ENCODE assay signal across 8 cellular contexts in genomic region chr1:108200627-108201106, GRCh38. TPM values are rescaled to one million over a fixed set of nuclear protein-coding genes. Genes with fewer than 3 reads are reported as not detected.
DNase-seq lines count a peak whose midpoint lies in the region; ATAC-seq and TF ChIP-seq lines count a peak whose summit lies in the region.

No MANE protein-coding gene starts in this region.

- H3K27ac Mint-ChIP-seq in activated T-cell treated with anti-CD3 and anti-CD28 coated beads, Interleukin-2, amount 50 U/mL, for 24 hours = peak overlapping the region; percentile 73

- ATAC-seq in HG02973 (IDR thresholded peaks at IDR 0.05; ENCODE audit: unreplicated experiment) (peak; percentile 21), esophagus mucosa (peak; percentile 86)

- WGBS in suprapubic skin = 0% methylated on average over 11 of the region's 11 CpGs

- peak overlapping the region; percentile 80 for H3K9ac ChIP-seq in muscle layer of colon (ENCODE audit: low read length)

- H3K36me3 Mint-ChIP-seq in activated T-cell treated with anti-CD3 and anti-CD28 coated beads, Interleukin-2, amount 50 U/mL, for 24 hours (ENCODE audit: low read depth) = peaks cover 8% of the 10 kb centered on the region

- no peak for TF ChIP-seq POLR2A in suprapubic skin (IDR thresholded peaks at IDR 0.05)

- peak overlapping the region; percentile 89 to 93 for H3K4me3 ChIP-seq in muscle layer of colon (ENCODE audit: low read depth in 1 of 2, low read length in 2 of 2)
- H3K4me3 ChIP-seq in suprapubic skin = peak overlapping the region; percentile 82

- peak; percentile 45 for DNase-seq in NCI-H1436 (lab: John Stamatoyannopoulos, UW)
- no peak for DNase-seq in NCI-H1436 treated with DMSO at 0.1 percent for 48 hours (lab: John Stamatoyannopoulos, UW)
- DNase-seq in NCI-H69 (lab: John Stamatoyannopoulos, UW) = peak; percentile 80
- DNase-seq in activated T-cell treated with anti-CD3 and anti-CD28 coated beads, Interleukin-2, amount 50 U/mL, for 24 hours = no peak
- peak in 1 of 2 donors; percentile 65 for DNase-seq in suprapubic skin (ENCODE audit: low spot score in 2 of 2)

- H3K9me3 ChIP-seq in muscle layer of colon (ENCODE audit: low read length) = no peaks in the 10 kb centered on the region
- H3K9me3 ChIP-seq in suprapubic skin = no peaks in the 10 kb centered on the region

- H3K9me3 Mint-ChIP-seq in activated T-cell treated with anti-CD3 and anti-CD28 coated beads, Interleukin-2, amount 50 U/mL, for 24 hours = peaks cover 2% of the 10 kb centered on the region

- no peaks in the 10 kb centered on the region for H3K27me3 Mint-ChIP-seq in activated T-cell treated with anti-CD3 and anti-CD28 coated beads, Interleukin-2, amount 50 U/mL, for 24 hours

- peaks cover 31% of the 10 kb centered on the region for H3K4me1 Mint-ChIP-seq in activated T-cell treated with anti-CD3 and anti-CD28 coated beads, Interleukin-2, amount 50 U/mL, for 24 hours (ENCODE audit: low read depth)

- H3K36me3 ChIP-seq in muscle layer of colon (ENCODE audit: insufficient read depth, low read length) (no peaks in the 10 kb centered on the region), suprapubic skin (no peaks in the 10 kb centered on the region)

- peak overlapping the region; percentile 85 for H3K4me3 Mint-ChIP-seq in activated T-cell treated with anti-CD3 and anti-CD28 coated beads, Interleukin-2, amount 50 U/mL, for 24 hours

- H3K27me3 ChIP-seq in muscle layer of colon (ENCODE audit: control insufficient read depth in 1 of 2, insufficient read depth in 2 of 2, low read length in 2 of 2) (no peaks in the 10 kb centered on the region), suprapubic skin (no peaks in the 10 kb centered on the region)

- H3K27ac ChIP-seq in muscle layer of colon (ENCODE audit: low read depth, low read length) = peak overlapping the region; percentile 78
- peak overlapping the region; percentile 91 for H3K27ac ChIP-seq in suprapubic skin

- H3K4me1 ChIP-seq in muscle layer of colon (ENCODE audit: insufficient read depth, low read length) (peaks cover 20% of the 10 kb centered on the region), suprapubic skin (peaks cover 25% of the 10 kb centered on the region)

- no peak for TF ChIP-seq CTCF in suprapubic skin (IDR thresholded peaks at IDR 0.05)

- TF ChIP-seq EP300 in suprapubic skin (IDR thresholded peaks at IDR 0.05) = no peak

RNA-seq across cellular contexts. Expression of gene SLC25A24, which starts 0.5 kb away (rescaled TPM):
- total RNA-seq in esophagus mucosa (15.7 TPM), suprapubic skin (10 to 100 TPM; 13.6 to 17.7 (median 16.2) TPM)

RNA-seq across cellular contexts. Expression of gene NBPF4, which starts 43.2 kb away (rescaled TPM):
- total RNA-seq in esophagus mucosa (0.08 TPM), suprapubic skin (not detected)

Comparison
In these comparisons a context has a peak if more than half of its experiments do, and no peak if none do; other contexts are left out.
1. DNase-seq: peak in NCI-H1436 (single experiment) and NCI-H69 (single experiment); none in NCI-H1436 treated with DMSO at 0.1 percent for 48 hours (single experiment) and activated T-cell treated with anti-CD3 and anti-CD28 coated beads, Interleukin-2, amount 50 U/mL, for 24 hours (single experiment).